ENCODE assay signal across 25 cellular contexts in genomic region chr19:6776999-6777398, GRCh38. TPM values are rescaled to one million over a fixed set of nuclear protein-coding genes. Genes with fewer than 3 reads are reported as not detected.
DNase-seq lines count a peak whose midpoint lies in the region; ATAC-seq and TF ChIP-seq lines count a peak whose summit lies in the region.
"Had no signal": no experiment of that assay in that cellular context is flagged by ENCODE, and none has a peak within 500 bp of the region (broad histone marks: within the 10 kb centered on the region; RNA-seq: fewer than 3 reads in every experiment).

No MANE protein-coding gene starts in this region.

- H3K9me3 Mint-ChIP-seq in activated T-cell treated with anti-CD3 and anti-CD28 coated beads, Interleukin-2, amount 50 U/mL, for 24 hours: peaks cover 2% of the 10 kb centered on the region
- H3K9me3 Mint-ChIP-seq in activated T-cell treated with anti-CD3 and anti-CD28 coated beads, Interleukin-2, amount 50 U/mL, for 72 hours: peaks cover 2 to 12% of the 10 kb centered on the region in 2 donors
- peaks cover 11% of the 10 kb centered on the region for H3K9me3 Mint-ChIP-seq in activated naive CD8-positive, alpha-beta T cell treated with anti-CD3 and anti-CD28 coated beads, Interleukin-2, amount 50 U/mL, for 24 hours
- peaks cover 3% of the 10 kb centered on the region for H3K9me3 Mint-ChIP-seq in stimulated activated effector memory CD8-positive, alpha-beta T cell treated with anti-CD3 and anti-CD28 coated beads, Interleukin-12 subunit alpha, Interleukin-12 subunit beta, amount 100 ng/mL, for 72 hours

- H3K36me3 Mint-ChIP-seq in activated T-cell treated with anti-CD3 and anti-CD28 coated beads, Interleukin-2, amount 50 U/mL, for 24 hours (ENCODE audit: low read depth): peaks cover 72% of the 10 kb centered on the region
- H3K36me3 Mint-ChIP-seq in activated T-cell treated with anti-CD3 and anti-CD28 coated beads, Interleukin-2, amount 50 U/mL, for 72 hours (ENCODE audit: insufficient read depth in 2 of 2): peaks cover 23 to 43% of the 10 kb centered on the region in 2 donors
- H3K36me3 Mint-ChIP-seq in activated naive CD8-positive, alpha-beta T cell treated with anti-CD3 and anti-CD28 coated beads, Interleukin-2, amount 50 U/mL, for 24 hours (ENCODE audit: low read depth): peaks cover 44% of the 10 kb centered on the region
- peaks cover 69% of the 10 kb centered on the region for H3K36me3 Mint-ChIP-seq in stimulated activated effector memory CD8-positive, alpha-beta T cell treated with anti-CD3 and anti-CD28 coated beads, Interleukin-12 subunit alpha, Interleukin-12 subunit beta, amount 100 ng/mL, for 72 hours

- intact Hi-C loops in Right ventricle myocardium inferior (cut with DNase I): no loop called here

- H4K20me1 ChIP-seq in Loucy (ENCODE audit: insufficient read depth, low read length, poor library complexity, severe bottlenecking): peaks cover 82% of the 10 kb centered on the region

- H3K79me2 ChIP-seq in Loucy (ENCODE audit: insufficient read depth, low read length): peaks cover 90% of the 10 kb centered on the region

- peak overlapping the region; percentile 97 for H3K4me2 ChIP-seq in Loucy (ENCODE audit: low read depth, low read length, poor library complexity, severe bottlenecking)

- no peaks in the 10 kb centered on the region for H3K9me3 ChIP-seq in Loucy (ENCODE audit: insufficient read depth, low read depth, low read length)
- H3K9me3 ChIP-seq: heart left ventricle, ovary, upper lobe of right lung had no signal

- peak overlapping the region; percentile 57 for H3K4me3 ChIP-seq in Loucy (ENCODE audit: low read length, poor library complexity, severe bottlenecking)
- H3K4me3 ChIP-seq: heart left ventricle, ovary, upper lobe of right lung had no signal

- peaks cover 65% of the 10 kb centered on the region for H3K4me1 Mint-ChIP-seq in activated T-cell treated with anti-CD3 and anti-CD28 coated beads, Interleukin-2, amount 50 U/mL, for 24 hours (ENCODE audit: low read depth)
- peaks cover 67% of the 10 kb centered on the region for H3K4me1 Mint-ChIP-seq in activated T-cell treated with anti-CD3 and anti-CD28 coated beads, Interleukin-2, amount 50 U/mL, for 72 hours (ENCODE audit: low read depth)
- H3K4me1 Mint-ChIP-seq in activated naive CD8-positive, alpha-beta T cell treated with anti-CD3 and anti-CD28 coated beads, Interleukin-2, amount 50 U/mL, for 24 hours: peaks cover 61% of the 10 kb centered on the region
- peaks cover 61% of the 10 kb centered on the region for H3K4me1 Mint-ChIP-seq in stimulated activated effector memory CD8-positive, alpha-beta T cell treated with anti-CD3 and anti-CD28 coated beads, Interleukin-12 subunit alpha, Interleukin-12 subunit beta, amount 100 ng/mL, for 72 hours

- H3K4me1 ChIP-seq in Loucy (ENCODE audit: insufficient read depth, low read length, poor library complexity, severe bottlenecking): peaks cover 46% of the 10 kb centered on the region

- peaks cover 27% of the 10 kb centered on the region; the same call in 1 of the 2 replicates for H3K36me3 ChIP-seq in Loucy (ENCODE audit: insufficient read depth, low read length)
- H3K36me3 ChIP-seq: ovary, upper lobe of right lung had no signal

- no peaks in the 10 kb centered on the region for H3K9me2 ChIP-seq in Loucy (replicated peaks; ENCODE audit: low read depth, low read length)

- no peak overlapping the region for H2AFZ ChIP-seq in Loucy (ENCODE audit: low read length)

- no peak for ATAC-seq in activated T-cell treated with anti-CD3 and anti-CD28 coated beads, Interleukin-2, amount 50 U/mL, for 72 hours (replicated peaks in 1 of 2)
- ATAC-seq in activated naive CD8-positive, alpha-beta T cell treated with anti-CD3 and anti-CD28 coated beads, Interleukin-2, amount 50 U/mL, for 24 hours: no peak
- no peak for ATAC-seq in stimulated activated effector memory CD8-positive, alpha-beta T cell treated with anti-CD3 and anti-CD28 coated beads, Interleukin-12 subunit alpha, Interleukin-12 subunit beta, amount 100 ng/mL, for 72 hours
- ATAC-seq in Right ventricle myocardium inferior: no peak
- ATAC-seq: activated CD4-positive, CD25-positive, alpha-beta regulatory T cell treated with anti-CD3 and anti-CD28 coated beads, Interleukin-2, amount 50 U/mL, for 24 hours; heart left ventricle; left cardiac atrium; right cardiac atrium; upper lobe of right lung had no signal

- peak overlapping the region; percentile 34 for H3K9ac ChIP-seq in Loucy (ENCODE audit: low read depth, low read length, poor library complexity, severe bottlenecking)

- H3K4me3 Mint-ChIP-seq in activated T-cell treated with anti-CD3 and anti-CD28 coated beads, Interleukin-2, amount 50 U/mL, for 24 hours: no peak overlapping the region
- H3K4me3 Mint-ChIP-seq in activated T-cell treated with anti-CD3 and anti-CD28 coated beads, Interleukin-2, amount 50 U/mL, for 72 hours: no peak overlapping the region
- no peak overlapping the region for H3K4me3 Mint-ChIP-seq in activated naive CD8-positive, alpha-beta T cell treated with anti-CD3 and anti-CD28 coated beads, Interleukin-2, amount 50 U/mL, for 24 hours
- peak overlapping the region; percentile 2 for H3K4me3 Mint-ChIP-seq in stimulated activated effector memory CD8-positive, alpha-beta T cell treated with anti-CD3 and anti-CD28 coated beads, Interleukin-12 subunit alpha, Interleukin-12 subunit beta, amount 100 ng/mL, for 72 hours

- TF ChIP-seq CTCF in Loucy (conservative IDR thresholded peaks at IDR 0.05; ENCODE audit: low read length): no peak

- H3K27me3 Mint-ChIP-seq in activated T-cell treated with anti-CD3 and anti-CD28 coated beads, Interleukin-2, amount 50 U/mL, for 24 hours: no peaks in the 10 kb centered on the region
- no peaks in the 10 kb centered on the region for H3K27me3 Mint-ChIP-seq in activated T-cell treated with anti-CD3 and anti-CD28 coated beads, Interleukin-2, amount 50 U/mL, for 72 hours (ENCODE audit: low read depth)
- H3K27me3 Mint-ChIP-seq in activated naive CD8-positive, alpha-beta T cell treated with anti-CD3 and anti-CD28 coated beads, Interleukin-2, amount 50 U/mL, for 24 hours: no peaks in the 10 kb centered on the region

- no peaks in the 10 kb centered on the region for H3K27me3 ChIP-seq in Loucy (ENCODE audit: insufficient read depth, low read length, poor library complexity, severe bottlenecking)
- H3K27me3 ChIP-seq: ovary, upper lobe of right lung had no signal

- DNase-seq in activated T-cell treated with anti-CD3 and anti-CD28 coated beads, Interleukin-2, amount 50 U/mL, for 24 hours: no peak
- DNase-seq in activated T-cell treated with anti-CD3 and anti-CD28 coated beads, Interleukin-2, amount 50 U/mL, for 72 hours: no peak
- no peak for DNase-seq in activated naive CD8-positive, alpha-beta T cell treated with anti-CD3 and anti-CD28 coated beads, Interleukin-2, amount 50 U/mL, for 24 hours
- no peak for DNase-seq in stimulated activated effector memory CD8-positive, alpha-beta T cell treated with anti-CD3 and anti-CD28 coated beads, Interleukin-12 subunit alpha, Interleukin-12 subunit beta, amount 100 ng/mL, for 72 hours (ENCODE audit: low spot score in 2 of 2)
- DNase-seq in COLO668 (lab: John Stamatoyannopoulos, UW; ENCODE audit: unreplicated experiment): no peak
- DNase-seq in AG08395 (ENCODE audit: low spot score): no peak
- no peak for DNase-seq in Right ventricle myocardium inferior (ENCODE audit: missing footprints)
- DNase-seq: activated CD8-positive, alpha-beta memory T cell treated with anti-CD3 and anti-CD28 coated beads, Interleukin-2, amount 50 U/mL, for 48 hours; activated gamma-delta T cell treated with Interleukin-2 at 50 U/mL for 16 hours; GDM1; heart left ventricle; left cardiac atrium; NCI-H1436; NCI-H510A; ovary; right cardiac atrium; RPMI8226; stimulated activated CD4-positive, alpha-beta T cell treated with anti-CD3 and anti-CD28 coated beads, Interleukin-4, amount 100 ng/mL, for 4 hours; upper lobe of right lung had no signal

- 0 out of 2 replicates have a peak, but pooled peaks cover 3% of the 10 kb centered on the region for H3F3A ChIP-seq in Loucy (ENCODE audit: low read depth)

- peak overlapping the region; percentile 89 for H3K27ac Mint-ChIP-seq in activated T-cell treated with anti-CD3 and anti-CD28 coated beads, Interleukin-2, amount 50 U/mL, for 24 hours
- H3K27ac Mint-ChIP-seq in activated T-cell treated with anti-CD3 and anti-CD28 coated beads, Interleukin-2, amount 50 U/mL, for 72 hours: no peak overlapping the region
- peak overlapping the region; percentile 37 for H3K27ac Mint-ChIP-seq in activated naive CD8-positive, alpha-beta T cell treated with anti-CD3 and anti-CD28 coated beads, Interleukin-2, amount 50 U/mL, for 24 hours
- peak overlapping the region; percentile 72 for H3K27ac Mint-ChIP-seq in stimulated activated effector memory CD8-positive, alpha-beta T cell treated with anti-CD3 and anti-CD28 coated beads, Interleukin-12 subunit alpha, Interleukin-12 subunit beta, amount 100 ng/mL, for 72 hours

RNA-seq across cellular contexts. Expression of gene VAV1, which starts 4.5 kb away (rescaled TPM):
- total RNA-seq in activated T-cell treated with anti-CD3 and anti-CD28 coated beads, Interleukin-2, amount 50 U/mL, for 72 hours: 100 to 1,000 TPM; 111 to 114 TPM
- 3.1 TPM for total RNA-seq in Right ventricle myocardium inferior
- total RNA-seq: astrocyte, MCF 10A, myocyte had no signal

RNA-seq across cellular contexts. Expression of gene SH2D3A, which starts 9.8 kb away (rescaled TPM):
- 10 to 100 TPM; 19.9 to 24.5 TPM for total RNA-seq in activated T-cell treated with anti-CD3 and anti-CD28 coated beads, Interleukin-2, amount 50 U/mL, for 72 hours
- not detected for total RNA-seq in Right ventricle myocardium inferior
- total RNA-seq: H4, myocyte had no signal

RNA-seq across cellular contexts. Expression of gene TRIP10, which starts 37.5 kb away (rescaled TPM):
- 10 to 100 TPM; 49.0 to 68.4 TPM for total RNA-seq in activated T-cell treated with anti-CD3 and anti-CD28 coated beads, Interleukin-2, amount 50 U/mL, for 72 hours
- 147 TPM for total RNA-seq in Right ventricle myocardium inferior

RNA-seq across cellular contexts. Expression of gene GPR108, which starts 39.6 kb away (rescaled TPM):
- total RNA-seq in activated T-cell treated with anti-CD3 and anti-CD28 coated beads, Interleukin-2, amount 50 U/mL, for 72 hours: 100 to 1,000 TPM; 130 to 162 TPM
- total RNA-seq in Right ventricle myocardium inferior: 23.9 TPM

RNA-seq across cellular contexts. Expression of gene C3, which starts 56.5 kb away (rescaled TPM):
- total RNA-seq in activated T-cell treated with anti-CD3 and anti-CD28 coated beads, Interleukin-2, amount 50 U/mL, for 72 hours: 1 to 10 TPM; 1.8 to 2.5 TPM
- 482 TPM for total RNA-seq in Right ventricle myocardium inferior

Comparison
In these comparisons a context has a peak if more than half of its experiments do, and no peak if none do; other contexts are left out.
1. RNA of gene VAV1, which starts 4.5 kb away (total RNA-seq): 111 to 114 TPM in activated T-cell treated with anti-CD3 and anti-CD28 coated beads, Interleukin-2, amount 50 U/mL, for 72 hours; 3.1 TPM in Right ventricle myocardium inferior (single experiment); every median in the first group is over 10 times any median in the second.
2. RNA of gene SH2D3A, which starts 9.8 kb away (total RNA-seq): 19.9 to 24.5 TPM in activated T-cell treated with anti-CD3 and anti-CD28 coated beads, Interleukin-2, amount 50 U/mL, for 72 hours; not detected in Right ventricle myocardium inferior (single experiment); every median in the first group is over 10 times any median in the second.